In genomic region chr19:39814595-39814994, GRCh38 we compare ENCODE assay signal across 18 cellular contexts. TPM values are rescaled to one million over a fixed set of nuclear protein-coding genes. Genes with fewer than 3 reads are reported as not detected.
A peak's percentile ranks its signal among the peaks of the same experiment; 100 is the strongest.
DNase-seq lines count a peak whose midpoint lies in the region; ATAC-seq and TF ChIP-seq lines count a peak whose summit lies in the region.
"Had no signal": no experiment of that assay in that cellular context is flagged by ENCODE, and none has a peak within 500 bp of the region (broad histone marks: within the 10 kb centered on the region; RNA-seq: fewer than 3 reads in every experiment).

No MANE protein-coding gene starts in this region.

- H3K27ac ChIP-seq in heart right ventricle (peak overlapping the region in 1 of 10 donors; percentile 81), aorta (ENCODE audit: low read depth in 1 of 2, low read length in 2 of 2) (no peak overlapping the region)
- H3K27ac ChIP-seq: BLaER1 treated with 17β-estradiol and CSF1 and Interleukin-3, amounts not matched to agents 10 nM and 100 nM had no signal

- DNase-seq in cardiac septum (ENCODE audit: low spot score), result peak; percentile 41
- DNase-seq in heart right ventricle, result no peak
- peak; percentile 23 for DNase-seq in adipocyte (ENCODE audit: low read depth)
- peak; percentile 20 for DNase-seq in iris pigment epithelial cell (ENCODE audit: low read depth)
- DNase-seq in activated T-cell treated with anti-CD3 and anti-CD28 coated beads for 4 hours, result no peak
- DNase-seq in aorta, result no peak
- DNase-seq in KBM-7, result no peak
- no peak for DNase-seq in GM10248 (ENCODE audit: extremely low spot score)
- DNase-seq: 8988T; ACHN; Calu3; CD4-positive, CD25-positive, alpha-beta regulatory T cell; DMS 273 treated with DMSO at 0.1 percent for 48 hours; H7 had no signal

- ATAC-seq in heart right ventricle (no peak), aorta (ENCODE audit: low FRiP score) (no peak)
- ATAC-seq: GM23338, HepG2 had no signal

- H3K9ac ChIP-seq in adipocyte (ENCODE audit: low read length), result no peak overlapping the region
- H3K9ac ChIP-seq: BLaER1 treated with 17β-estradiol and CSF1 and Interleukin-3, amounts not matched to agents 10 nM and 100 nM had no signal

- H3K36me3 ChIP-seq in heart right ventricle (peaks cover 0 to 13% (median 0%) of the 10 kb centered on the region in 9 donors), adipocyte (ENCODE audit: control insufficient read depth, insufficient read depth, low read length, severe bottlenecking) (peaks cover 7% of the 10 kb centered on the region), aorta (ENCODE audit: control insufficient read depth in 1 of 2, insufficient read depth in 2 of 2, low read length in 1 of 2) (no peaks in the 10 kb centered on the region)

- TF ChIP-seq CTCF in heart right ventricle (IDR thresholded peaks at IDR 0.05) (no peak), GM10248 (IDR thresholded peaks at IDR 0.05; ENCODE audit: control extremely low read depth, extremely low read depth, low read depth, missing control alignments) (no peak)

- CTCF ChIA-PET in GM10248 (lab: Yijun Ruan, JAX), result interaction anchor here (1.0 to 2.5 kb wide), 6 partner anchors 9 to 28 kb away, joined by 3 to 7 read pairs (median 4); partner anchors contain the start of gene DYRK1B

- H3K4me3 ChIP-seq in heart right ventricle (no peak overlapping the region), adipocyte (ENCODE audit: low read length) (no peak overlapping the region), aorta (ENCODE audit: low read length in 2 of 2) (no peak overlapping the region)
- H3K4me3 ChIP-seq: BLaER1 treated with 17β-estradiol and CSF1 and Interleukin-3, amounts not matched to agents 10 nM and 100 nM; GM23338 had no signal

- POLR2A ChIA-PET in GM10248 (lab: Yijun Ruan, JAX), result interaction anchor here (0.7 to 1.7 kb wide), 2 partner anchors 32 to 48 kb away, joined by 4 to 6 read pairs; partner anchors contain the start of gene FBL

- H3K27me3 ChIP-seq in heart right ventricle (no peaks in the 10 kb centered on the region), adipocyte (replicated peaks; ENCODE audit: control insufficient read depth, insufficient read depth, low read length) (no peaks in the 10 kb centered on the region), aorta (ENCODE audit: control insufficient read depth in 1 of 2, insufficient read depth in 2 of 2, low read length in 1 of 2) (no peaks in the 10 kb centered on the region)
- H3K27me3 ChIP-seq: BLaER1 treated with 17β-estradiol and CSF1 and Interleukin-3, amounts not matched to agents 10 nM and 100 nM had no signal

- in situ Hi-C loops in KBM-7 (cut with MboI; ENCODE audit: low pct_unique_long_range_greater_than_20kb, low sequenced_read_pairs), result no loop called here

- 91 to 93% methylated on average over 3 of the region's 3 CpGs for WGBS in heart right ventricle, 2 donors
- 78 to 80% methylated on average over 3 of the region's 3 CpGs for WGBS in aorta, 2 donors

- intact Hi-C loops in cardiac septum (cut with DNase I) (no loop called here), heart right ventricle (cut with DNase I) (no loop called here), aorta (cut with DNase I) (no loop called here)

- H3K4me1 ChIP-seq in heart right ventricle, result peaks cover 0 to 18% (median 5%) of the 10 kb centered on the region in 9 donors
- peaks cover 9% of the 10 kb centered on the region for H3K4me1 ChIP-seq in adipocyte (ENCODE audit: control insufficient read depth, insufficient read depth, low read length)
- H3K4me1 ChIP-seq in aorta (ENCODE audit: control insufficient read depth in 1 of 2, insufficient read depth in 2 of 2, low read length in 2 of 2), result no peaks in the 10 kb centered on the region

- H3K9me3 ChIP-seq in heart right ventricle (peaks cover 0 to under 1% (median 0%) of the 10 kb centered on the region in 11 donors), adipocyte (ENCODE audit: control insufficient read depth, low read length) (no peaks in the 10 kb centered on the region), aorta (ENCODE audit: control insufficient read depth, low read length) (no peaks in the 10 kb centered on the region)

RNA-seq across cellular contexts. Expression of gene DYRK1B, which starts 19.4 kb away (rescaled TPM):
- 31.2 TPM for total RNA-seq in cardiac septum
- 10 to 100 TPM; 10.1 to 43.5 (median 37.6) TPM for total RNA-seq in heart right ventricle
- 10 to 100 TPM in 1 of 2 donors, 1 to 10 TPM in 1; 7.3 to 17.3 TPM for polyA plus RNA-seq in heart right ventricle
- 10 to 100 TPM in 1 of 2 donors, 1 to 10 TPM in 1; 8.4 to 12.9 TPM for total RNA-seq in aorta
- polyA plus RNA-seq in aorta, result 10 to 100 TPM in 1 of 2 donors, 1 to 10 TPM in 1; 4.3 to 17.5 TPM

RNA-seq across cellular contexts. Expression of gene FBL, which starts 31.6 kb away (rescaled TPM):
- 64.8 TPM for total RNA-seq in cardiac septum
- 10 to 100 TPM; 52.7 to 95.4 (median 67.4) TPM for total RNA-seq in heart right ventricle
- 100 to 1,000 TPM; 102 to 192 TPM for polyA plus RNA-seq in heart right ventricle
- 100 to 1,000 TPM; 121 to 150 TPM for total RNA-seq in aorta
- polyA plus RNA-seq in aorta, result 100 to 1,000 TPM; 158 to 232 TPM

RNA-seq across cellular contexts. Expression of gene LEUTX, which starts 35.9 kb away (rescaled TPM):
- total RNA-seq in cardiac septum, result not detected
- not detected for total RNA-seq in heart right ventricle
- not detected for polyA plus RNA-seq in heart right ventricle
- total RNA-seq in aorta, result not detected
- polyA plus RNA-seq in aorta, result not detected
- total RNA-seq: Calu3; CD4-positive, CD25-positive, alpha-beta regulatory T cell; Daoy; GM23338; H7; HepG2 had no signal
- polyA plus RNA-seq: CD4-positive, CD25-positive, alpha-beta regulatory T cell; GM23338; HepG2 had no signal

Comparison
In these comparisons a context has a peak if more than half of its experiments do, and no peak if none do; other contexts are left out.
1. DNase-seq: peak in cardiac septum (single experiment), adipocyte (single experiment) and iris pigment epithelial cell (single experiment); none in heart right ventricle (0 of 2), activated T-cell treated with anti-CD3 and anti-CD28 coated beads for 4 hours (single experiment), aorta (0 of 2), KBM-7 (single experiment) and GM10248 (single experiment).